Comparison of ENCODE assay signal across 9 cellular contexts in the genomic region with DNA sequence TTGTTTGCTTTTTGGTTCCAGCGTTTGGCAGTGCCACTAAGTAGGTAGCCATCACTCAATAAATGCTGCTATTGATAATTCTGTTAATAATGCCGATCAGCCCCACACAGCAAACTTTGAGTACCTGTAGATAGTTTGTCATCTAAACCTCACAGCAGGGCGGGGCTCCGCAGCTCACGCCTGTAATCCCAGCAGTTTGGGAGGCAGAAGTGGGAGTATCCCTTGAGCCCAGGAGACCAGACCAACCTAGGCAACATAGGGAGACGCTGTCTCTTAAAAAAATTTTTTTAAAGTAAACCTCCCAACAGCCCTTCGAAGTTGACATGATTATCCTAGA. TPM values are rescaled to one million over a fixed set of nuclear protein-coding genes. Genes with fewer than 3 reads are reported as not detected.
A peak's percentile ranks its signal among the peaks of the same experiment; 100 is the strongest.
DNase-seq lines count a peak whose midpoint lies in the region; ATAC-seq, FAIRE-seq and TF ChIP-seq lines count a peak whose summit lies in the region.
"Had no signal": no experiment of that assay in that cellular context is flagged by ENCODE, and none has a peak within 500 bp of the region (broad histone marks: within the 10 kb centered on the region; RNA-seq: fewer than 3 reads in every experiment).

No MANE protein-coding gene starts in this region.

- no peaks in the 10 kb centered on the region for H3K27me3 Mint-ChIP-seq in activated CD4-positive, alpha-beta T cell treated with anti-CD3 and anti-CD28 coated beads, Interleukin-2, amount 10 ng/mL, durations not matched to agents 24 days and 14 days
- H3K27me3 Mint-ChIP-seq in activated T-helper 1 cell treated with anti-CD3 and anti-CD28 coated beads, Interleukin-12 subunit alpha, Interleukin-12 subunit beta, Interleukin-2, Interleukin-4 antibody, amounts not matched to agents 30 ng/mL and 10 ng/mL and 1 ng/mL, durations not matched to agents 14 hours and 24 hours and 36 hours (ENCODE audit: insufficient read depth), result no peaks in the 10 kb centered on the region

- peak overlapping the region; percentile 100 for H3K27ac Mint-ChIP-seq in activated CD4-positive, alpha-beta T cell treated with anti-CD3 and anti-CD28 coated beads, Interleukin-2, amount 10 ng/mL, durations not matched to agents 24 days and 14 days
- H3K27ac Mint-ChIP-seq in activated T-helper 1 cell treated with anti-CD3 and anti-CD28 coated beads, Interleukin-12 subunit alpha, Interleukin-12 subunit beta, Interleukin-2, Interleukin-4 antibody, amounts not matched to agents 30 ng/mL and 10 ng/mL and 1 ng/mL, durations not matched to agents 14 hours and 24 hours and 36 hours, result peak overlapping the region; percentile 100

- peak overlapping the region; percentile 99 for H3K9ac ChIP-seq in keratinocyte (ENCODE audit: control insufficient read depth, extremely low read depth, insufficient read depth, low read length)
- no peak overlapping the region for H3K9ac ChIP-seq in subcutaneous abdominal adipose tissue (ENCODE audit: low read length in 5 of 5)

- no peaks in the 10 kb centered on the region for H3K9me1 ChIP-seq in keratinocyte (ENCODE audit: control insufficient read depth, extremely low read depth, insufficient read depth, low read length)

- dilution Hi-C loops in keratinocyte (cut with MboI; ENCODE audit: extremely low pct_ligation_motif_present, low sequenced_read_pairs), result no loop called here

- H4K20me1 ChIP-seq in keratinocyte (ENCODE audit: control insufficient read depth, extremely low read depth, insufficient read depth, low read length), result no peaks in the 10 kb centered on the region

- H3K4me3 Mint-ChIP-seq in activated CD4-positive, alpha-beta T cell treated with anti-CD3 and anti-CD28 coated beads, Interleukin-2, amount 10 ng/mL, durations not matched to agents 24 days and 14 days, result peak overlapping the region; percentile 100
- peak overlapping the region; percentile 100 for H3K4me3 Mint-ChIP-seq in activated T-helper 1 cell treated with anti-CD3 and anti-CD28 coated beads, Interleukin-12 subunit alpha, Interleukin-12 subunit beta, Interleukin-2, Interleukin-4 antibody, amounts not matched to agents 30 ng/mL and 10 ng/mL and 1 ng/mL, durations not matched to agents 14 hours and 24 hours and 36 hours

- H2AFZ ChIP-seq in keratinocyte (ENCODE audit: control insufficient read depth, low read length), result no peak overlapping the region

- H3K9me3 ChIP-seq in keratinocyte (ENCODE audit: control insufficient read depth, low read depth, low read length), result no peaks in the 10 kb centered on the region
- no peaks in the 10 kb centered on the region for H3K9me3 ChIP-seq in subcutaneous abdominal adipose tissue (ENCODE audit: control insufficient read depth in 5 of 5, low read length in 5 of 5)

- TF ChIP-seq CTCF in keratinocyte (optimal IDR thresholded peaks at IDR 0.05 in 1 of 3, IDR thresholded peaks at IDR 0.05 in 1 of 3, conservative IDR thresholded peaks at IDR 0.05 in 1 of 3; ENCODE audit: extremely low read depth in 1 of 3, insufficient read depth in 2 of 3, low read length in 3 of 3), result no peak

- DNase-seq in activated CD4-positive, alpha-beta T cell treated with anti-CD3 and anti-CD28 coated beads, Interleukin-2, amount 10 ng/mL, durations not matched to agents 24 days and 14 days, result no peak
- no peak for DNase-seq in activated CD4-positive, alpha-beta T cell treated with anti-CD3 and anti-CD28 coated beads for 1 hour
- DNase-seq in activated T-helper 1 cell treated with anti-CD3 and anti-CD28 coated beads, Interleukin-12 subunit alpha, Interleukin-12 subunit beta, Interleukin-2, Interleukin-4 antibody, amounts not matched to agents 30 ng/mL and 10 ng/mL and 1 ng/mL, durations not matched to agents 14 hours and 24 hours and 36 hours (ENCODE audit: low spot score), result no peak
- DNase-seq in keratinocyte (ENCODE audit: low read depth, low spot score) (no peak), NCI-H1105 treated with DMSO at 0.1 percent for 48 hours (lab: John Stamatoyannopoulos, UW) (no peak)

- peaks cover 39% of the 10 kb centered on the region for H3K4me1 Mint-ChIP-seq in activated CD4-positive, alpha-beta T cell treated with anti-CD3 and anti-CD28 coated beads, Interleukin-2, amount 10 ng/mL, durations not matched to agents 24 days and 14 days
- peaks cover 50% of the 10 kb centered on the region for H3K4me1 Mint-ChIP-seq in activated T-helper 1 cell treated with anti-CD3 and anti-CD28 coated beads, Interleukin-12 subunit alpha, Interleukin-12 subunit beta, Interleukin-2, Interleukin-4 antibody, amounts not matched to agents 30 ng/mL and 10 ng/mL and 1 ng/mL, durations not matched to agents 14 hours and 24 hours and 36 hours (ENCODE audit: low read depth)

- peaks cover 64% of the 10 kb centered on the region for H3K79me2 ChIP-seq in keratinocyte (ENCODE audit: control insufficient read depth, insufficient read depth, low read length)

- H3K36me3 ChIP-seq in keratinocyte (ENCODE audit: control insufficient read depth in 2 of 2, extremely low read depth in 1 of 2, insufficient read depth in 2 of 2, low read length in 2 of 2) (peaks cover 9 to 15% of the 10 kb centered on the region in 2 experiments), subcutaneous abdominal adipose tissue (ENCODE audit: control insufficient read depth in 5 of 5, insufficient read depth in 5 of 5, low read length in 5 of 5) (peaks cover 0 to 8% (median 6%) of the 10 kb centered on the region in 5 donors)

- FAIRE-seq in keratinocyte (lab: Jason Lieb, UNC), result no peak

- H3K36me3 Mint-ChIP-seq in activated CD4-positive, alpha-beta T cell treated with anti-CD3 and anti-CD28 coated beads, Interleukin-2, amount 10 ng/mL, durations not matched to agents 24 days and 14 days (ENCODE audit: low read depth), result peaks cover 18% of the 10 kb centered on the region
- peaks cover 11% of the 10 kb centered on the region for H3K36me3 Mint-ChIP-seq in activated T-helper 1 cell treated with anti-CD3 and anti-CD28 coated beads, Interleukin-12 subunit alpha, Interleukin-12 subunit beta, Interleukin-2, Interleukin-4 antibody, amounts not matched to agents 30 ng/mL and 10 ng/mL and 1 ng/mL, durations not matched to agents 14 hours and 24 hours and 36 hours (ENCODE audit: low read depth)

- peaks cover 3% of the 10 kb centered on the region for H3K9me3 Mint-ChIP-seq in activated CD4-positive, alpha-beta T cell treated with anti-CD3 and anti-CD28 coated beads, Interleukin-2, amount 10 ng/mL, durations not matched to agents 24 days and 14 days
- peaks cover 4% of the 10 kb centered on the region for H3K9me3 Mint-ChIP-seq in activated T-helper 1 cell treated with anti-CD3 and anti-CD28 coated beads, Interleukin-12 subunit alpha, Interleukin-12 subunit beta, Interleukin-2, Interleukin-4 antibody, amounts not matched to agents 30 ng/mL and 10 ng/mL and 1 ng/mL, durations not matched to agents 14 hours and 24 hours and 36 hours

- no peaks in the 10 kb centered on the region for H3K27me3 ChIP-seq in keratinocyte (ENCODE audit: control insufficient read depth, extremely low read depth, insufficient read depth, low read length)
- H3K27me3 ChIP-seq in subcutaneous abdominal adipose tissue (ENCODE audit: control insufficient read depth in 5 of 5, insufficient read depth in 4 of 5, low read length in 5 of 5), result no peaks in the 10 kb centered on the region

- peak overlapping the region; percentile 92 for H3K4me2 ChIP-seq in keratinocyte (ENCODE audit: control insufficient read depth, extremely low read depth, insufficient read depth, low read depth, low read length)

- H3K4me1 ChIP-seq in keratinocyte (ENCODE audit: control insufficient read depth, extremely low read depth, insufficient read depth, low read length), result peaks cover 40% of the 10 kb centered on the region
- peaks cover 3 to 49% (median 39%) of the 10 kb centered on the region in 5 donors for H3K4me1 ChIP-seq in subcutaneous abdominal adipose tissue (ENCODE audit: control insufficient read depth in 5 of 5, insufficient read depth in 5 of 5, low read length in 5 of 5)

- peak overlapping the region; percentile 95 to 96 (median 95) for H3K4me3 ChIP-seq in keratinocyte (ENCODE audit: control insufficient read depth in 2 of 3, extremely low read depth in 1 of 3, insufficient read depth in 2 of 3, low read depth in 1 of 3, low read length in 3 of 3)
- peak overlapping the region; percentile 90 to 96 (median 94) for H3K4me3 ChIP-seq in subcutaneous abdominal adipose tissue (ENCODE audit: low read depth in 1 of 5, low read length in 5 of 5)

- intact Hi-C loops in activated CD4-positive, alpha-beta T cell treated with anti-CD3 and anti-CD28 coated beads, Interleukin-2, amount 10 ng/mL, durations not matched to agents 24 days and 14 days (cut with micrococcal nuclease), result loop anchor here (5.0 kb wide), 2 partner anchors 712 to 1008 kb away; partner anchors contain the start of genes ERCC4 and MARF1
- intact Hi-C loops in activated T-helper 1 cell treated with anti-CD3 and anti-CD28 coated beads, Interleukin-12 subunit alpha, Interleukin-12 subunit beta, Interleukin-2, Interleukin-4 antibody, amounts not matched to agents 30 ng/mL and 10 ng/mL and 1 ng/mL, durations not matched to agents 14 hours and 24 hours and 36 hours (cut with micrococcal nuclease), result loop anchor here (5.0 kb wide), 3 partner anchors 282 to 1008 kb away; partner anchors contain the start of gene MARF1

- ATAC-seq in GM21723 (IDR thresholded peaks at IDR 0.05; ENCODE audit: unreplicated experiment) (no peak), GM21447 (IDR thresholded peaks at IDR 0.05; ENCODE audit: unreplicated experiment) (no peak)

- H3K27ac ChIP-seq in keratinocyte (ENCODE audit: control insufficient read depth, insufficient read depth, low read length) (peak overlapping the region; percentile 97), subcutaneous abdominal adipose tissue (ENCODE audit: low read depth, low read length) (no peak overlapping the region)

RNA-seq across cellular contexts. Expression of gene BFAR, which starts 1.6 kb away (rescaled TPM):
- total RNA-seq in activated CD4-positive, alpha-beta T cell treated with anti-CD3 and anti-CD28 coated beads, Interleukin-2, amount 10 ng/mL, durations not matched to agents 24 days and 14 days, result 59.3 and 63.4 TPM in 2 replicates
- 59.8 and 64.8 TPM in 2 replicates for total RNA-seq in activated T-helper 1 cell treated with anti-CD3 and anti-CD28 coated beads, Interleukin-12 subunit alpha, Interleukin-12 subunit beta, Interleukin-2, Interleukin-4 antibody, amounts not matched to agents 30 ng/mL and 10 ng/mL and 1 ng/mL, durations not matched to agents 14 hours and 24 hours and 36 hours
- polyA plus RNA-seq in keratinocyte, result 86.1 to 119 TPM (median 92.3 TPM) in 3 replicates
- polyA plus RNA-seq in keratinocyte (2011; ENCODE audit: low read depth), result 23.8 TPM
- polyA plus RNA-seq in keratinocyte (2011; cell fraction: cytosol; rRNA removed), result 79.1 and 113 TPM in 2 replicates
- 87.1 and 91.6 TPM in 2 replicates for polyA plus RNA-seq in keratinocyte (2011; cell fraction: nucleus; rRNA removed)
- 53.7 and 83.3 TPM in 2 replicates for polyA plus RNA-seq in keratinocyte (2012; ENCODE audit: low replicate concordance)
- 41.0 to 100 TPM (median 88.5 TPM) in 3 replicates for polyA minus RNA-seq in keratinocyte
- polyA minus RNA-seq in keratinocyte (2011; cell fraction: cytosol; rRNA and poly(A)+ RNA removed), result 48.0 TPM
- 50.6 and 85.7 TPM in 2 replicates for polyA minus RNA-seq in keratinocyte (2011; cell fraction: nucleus; rRNA and poly(A)+ RNA removed)

RNA-seq across cellular contexts. Expression of gene PARN, which starts 4.3 kb away (rescaled TPM):
- 55.6 and 58.6 TPM in 2 replicates for total RNA-seq in activated CD4-positive, alpha-beta T cell treated with anti-CD3 and anti-CD28 coated beads, Interleukin-2, amount 10 ng/mL, durations not matched to agents 24 days and 14 days
- 54.2 and 55.4 TPM in 2 replicates for total RNA-seq in activated T-helper 1 cell treated with anti-CD3 and anti-CD28 coated beads, Interleukin-12 subunit alpha, Interleukin-12 subunit beta, Interleukin-2, Interleukin-4 antibody, amounts not matched to agents 30 ng/mL and 10 ng/mL and 1 ng/mL, durations not matched to agents 14 hours and 24 hours and 36 hours
- polyA plus RNA-seq in keratinocyte, result 29.4 to 40.8 TPM (median 33.9 TPM) in 3 replicates
- polyA plus RNA-seq in keratinocyte (2011; ENCODE audit: low read depth), result 56.8 TPM
- 39.4 and 55.5 TPM in 2 replicates for polyA plus RNA-seq in keratinocyte (2011; cell fraction: cytosol; rRNA removed)
- 50.5 and 52.9 TPM in 2 replicates for polyA plus RNA-seq in keratinocyte (2011; cell fraction: nucleus; rRNA removed)
- 21.2 and 33.8 TPM in 2 replicates for polyA plus RNA-seq in keratinocyte (2012; ENCODE audit: low replicate concordance)
- 18.7 to 37.7 TPM (median 32.4 TPM) in 3 replicates for polyA minus RNA-seq in keratinocyte
- 22.8 TPM for polyA minus RNA-seq in keratinocyte (2011; cell fraction: cytosol; rRNA and poly(A)+ RNA removed)
- 19.1 and 42.3 TPM in 2 replicates for polyA minus RNA-seq in keratinocyte (2011; cell fraction: nucleus; rRNA and poly(A)+ RNA removed)

RNA-seq across cellular contexts. Expression of gene PLA2G10, which starts 59.8 kb away (rescaled TPM):
- not detected in 2 replicates for total RNA-seq in activated CD4-positive, alpha-beta T cell treated with anti-CD3 and anti-CD28 coated beads, Interleukin-2, amount 10 ng/mL, durations not matched to agents 24 days and 14 days
- not detected in 2 replicates for total RNA-seq in activated T-helper 1 cell treated with anti-CD3 and anti-CD28 coated beads, Interleukin-12 subunit alpha, Interleukin-12 subunit beta, Interleukin-2, Interleukin-4 antibody, amounts not matched to agents 30 ng/mL and 10 ng/mL and 1 ng/mL, durations not matched to agents 14 hours and 24 hours and 36 hours
- polyA plus RNA-seq in keratinocyte, result 0.54 to 3.2 TPM (median 1.0 TPM) in 3 replicates
- polyA plus RNA-seq in keratinocyte (2011; ENCODE audit: low read depth), result not detected
- 0.41 and 1.9 TPM in 2 replicates for polyA plus RNA-seq in keratinocyte (2011; cell fraction: cytosol; rRNA removed)
- 0.41 and 1.3 TPM in 2 replicates for polyA plus RNA-seq in keratinocyte (2011; cell fraction: nucleus; rRNA removed)
- polyA plus RNA-seq in keratinocyte (2012; ENCODE audit: low replicate concordance), result 1.6 and 1.8 TPM in 2 replicates
- 1.3 to 1.8 TPM (median 1.6 TPM) in 3 replicates for polyA minus RNA-seq in keratinocyte
- polyA minus RNA-seq in keratinocyte (2011; cell fraction: cytosol; rRNA and poly(A)+ RNA removed), result not detected
- polyA minus RNA-seq in keratinocyte (2011; cell fraction: nucleus; rRNA and poly(A)+ RNA removed), result 2.8 and 2.9 TPM in 2 replicates
- total RNA-seq: cerebellum had no signal
